8 cellular contexts compared by ENCODE assay signal in genomic region chr12:130871286-130872178, GRCh38. TPM values are rescaled to one million over a fixed set of nuclear protein-coding genes. Genes with fewer than 3 reads are reported as not detected.
A peak's percentile ranks its signal among the peaks of the same experiment; 100 is the strongest.
DNase-seq lines count a peak whose midpoint lies in the region; ATAC-seq, FAIRE-seq and TF ChIP-seq lines count a peak whose summit lies in the region.

TSS of gene RAN (plus strand) at chr12:130872066. CDS start at chr12:130872594, 528 bp downstream.

- peaks cover 2% of the 10 kb centered on the region for H3K27me3 Mint-ChIP-seq in progenitor cell of endocrine pancreas

- peaks cover 35% of the 10 kb centered on the region for H3K36me3 Mint-ChIP-seq in progenitor cell of endocrine pancreas (ENCODE audit: insufficient read depth)

- TF ChIP-seq CTCF in heart right ventricle (IDR thresholded peaks at IDR 0.05) (no peak), progenitor cell of endocrine pancreas (IDR thresholded peaks at IDR 0.05; ENCODE audit: unreplicated experiment) (no peak), upper lobe of right lung (IDR thresholded peaks at IDR 0.05) (no peak)

- ATAC-seq in HG02852 (IDR thresholded peaks at IDR 0.05; ENCODE audit: unreplicated experiment) (peak; percentile 53), heart right ventricle (peak; percentile 88 to 95 (median 92)), upper lobe of right lung (peak; percentile 95)

- H3K9me3 ChIP-seq in heart right ventricle = peaks cover 0 to 11% (median 0%) of the 10 kb centered on the region in 11 donors
- no peaks in the 10 kb centered on the region for H3K9me3 ChIP-seq in upper lobe of right lung

- H3K27me3 ChIP-seq in heart right ventricle (no peaks in the 10 kb centered on the region), upper lobe of right lung (no peaks in the 10 kb centered on the region)

- intact Hi-C loops in T-helper 1 cell treated with Interleukin-12 subunit alpha and Interleukin-12 subunit beta and Interleukin-4 antibody, amounts not matched to agents 30 ng/mL and 1 ng/mL, for 36 hours (cut with micrococcal nuclease) = loop anchor here (1.0 to 10.0 kb wide), 11 partner anchors 9 to 1317 kb away; partner anchors contain the start of genes EP400, PUS1, SFSWAP and STX2
- intact Hi-C loops in heart right ventricle (cut with DNase I) (loop anchor here in 3 of 10 donors (1.0 to 5.0 kb wide), 2 partner anchors 32 to 34 kb away; partner anchors contain the start of gene STX2 (in 3 of the 3)), upper lobe of right lung (cut with DNase I) (no loop called here)

- H3K4me1 Mint-ChIP-seq in progenitor cell of endocrine pancreas (ENCODE audit: low read depth) = peaks cover 30% of the 10 kb centered on the region

- H3K27ac ChIP-seq in heart right ventricle (peak within 1 kb of the TSS; percentile 35 to 93 (median 87)), upper lobe of right lung (peak within 1 kb of the TSS; percentile 79)

- peak; percentile 92 for DNase-seq in GM12892 (ENCODE audit: insufficient read length)
- DNase-seq in NCI-H146 treated with DMSO at 0.1 percent for 48 hours (lab: John Stamatoyannopoulos, UW; ENCODE audit: unreplicated experiment) = peak; percentile 68
- DNase-seq in amniotic epithelial cell (ENCODE audit: low read depth) = peak; percentile 87
- DNase-seq in heart right ventricle = peak; percentile 90 to 94
- peak; percentile 84 for DNase-seq in progenitor cell of endocrine pancreas (ENCODE audit: low spot score, unreplicated experiment)
- DNase-seq in upper lobe of right lung = peak; percentile 98

- 4% methylated on average over 91 to 118 of the region's 118 CpGs for WGBS in heart right ventricle, 2 donors

- no peaks in the 10 kb centered on the region for H3K9me3 Mint-ChIP-seq in progenitor cell of endocrine pancreas (ENCODE audit: low read depth)

- TF ChIP-seq POLR2A in GM12892 (IDR thresholded peaks at IDR 0.05; ENCODE audit: low read depth, low read length) = peak; percentile 88; the same call in 1 of the 2 replicates

- H3K27ac Mint-ChIP-seq in progenitor cell of endocrine pancreas = peak within 1 kb of the TSS; percentile 98

- H3K4me3 ChIP-seq in heart right ventricle = peak within 1 kb of the TSS; percentile 66 to 89 (median 78)
- peak within 1 kb of the TSS; percentile 75 for H3K4me3 ChIP-seq in upper lobe of right lung

- FAIRE-seq in GM12892 (lab: Jason Lieb, UNC) = peak; percentile 93

- H3K36me3 ChIP-seq in heart right ventricle (peaks cover 0 to 38% (median 26%) of the 10 kb centered on the region in 9 donors), upper lobe of right lung (peaks cover 34% of the 10 kb centered on the region)

- H3K4me1 ChIP-seq in heart right ventricle = peaks cover 0 to 42% (median 27%) of the 10 kb centered on the region in 9 donors
- peaks cover 14% of the 10 kb centered on the region for H3K4me1 ChIP-seq in upper lobe of right lung

- H3K4me3 Mint-ChIP-seq in progenitor cell of endocrine pancreas (ENCODE audit: low read depth) = peak within 1 kb of the TSS; percentile 95

RNA-seq across cellular contexts. Expression of gene RAN, which starts in this region (rescaled TPM):
- 1,760 TPM for polyA plus RNA-seq in GM12892 (2012; ENCODE audit: missing spikeins)
- total RNA-seq in T-helper 1 cell treated with Interleukin-12 subunit alpha and Interleukin-12 subunit beta and Interleukin-4 antibody, amounts not matched to agents 30 ng/mL and 1 ng/mL, for 36 hours = 894 and 920 TPM in 2 replicates
- total RNA-seq in heart right ventricle (100 to 1,000 TPM; 224 to 404 (median 291) TPM), progenitor cell of endocrine pancreas (803 and 832 TPM in 2 replicates), upper lobe of right lung (310 TPM)
- 100 to 1,000 TPM in 1 of 2 donors, 10 to 100 TPM in 1; 43.6 to 586 TPM for polyA plus RNA-seq in heart right ventricle

Comparison
In these comparisons a context has a peak if more than half of its experiments do, and no peak if none do; other contexts are left out.
1. Peak in every context shown above with its lines: DNase-seq, ATAC-seq, H3K4me3 ChIP-seq and H3K27ac ChIP-seq.